In the genomic region with DNA sequence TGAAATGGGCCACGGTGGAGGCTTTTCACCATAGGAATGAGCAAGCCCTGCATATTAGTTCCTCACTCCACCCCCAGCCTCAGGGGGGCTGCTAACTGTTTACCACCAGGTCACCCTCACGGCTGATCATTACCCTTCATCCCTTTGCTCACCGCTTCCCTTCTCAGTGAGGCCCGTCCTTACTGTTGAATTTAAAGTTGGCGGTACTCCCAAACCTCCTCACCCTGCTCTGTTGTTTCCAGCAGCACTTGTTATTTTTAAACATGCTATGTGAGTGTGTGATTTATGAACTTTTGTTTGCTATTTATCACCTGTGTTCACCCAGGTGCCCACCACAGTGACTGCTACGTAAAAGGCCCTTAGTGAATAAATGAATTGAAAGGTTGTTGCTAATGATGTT, we compare ENCODE assay signal across 14 cellular contexts.
DNase-seq lines count a peak whose midpoint lies in the region; ATAC-seq and TF ChIP-seq lines count a peak whose summit lies in the region.
"Had no signal": no experiment of that assay in that cellular context is flagged by ENCODE, and none has a peak within 500 bp of the region (broad histone marks: within the 10 kb centered on the region; RNA-seq: fewer than 3 reads in every experiment).

No MANE protein-coding gene starts in this region.

- POLR2A ChIA-PET in PC-3 (lab: Charles Lee; ENCODE audit: unreplicated experiment): no interaction called here

- H3K27me3 ChIP-seq in PC-3 (ENCODE audit: low read length): no peaks in the 10 kb centered on the region
- H3K27me3 ChIP-seq in left ventricle myocardium inferior (ENCODE audit: low read depth): no peaks in the 10 kb centered on the region
- no peaks in the 10 kb centered on the region for H3K27me3 ChIP-seq in breast epithelium
- H3K27me3 ChIP-seq: MG63 had no signal

- H3K4me3 ChIP-seq in PC-3 (ENCODE audit: low read length) (no peak overlapping the region), left ventricle myocardium inferior (no peak overlapping the region), breast epithelium (no peak overlapping the region)
- H3K4me3 ChIP-seq: GM12878, GM23248, MG63 had no signal

- no peaks in the 10 kb centered on the region for H4K20me1 ChIP-seq in PC-3 (ENCODE audit: low read length)

- no peak for ATAC-seq in PC-3
- no peak for ATAC-seq in stimulated activated naive CD8-positive, alpha-beta T cell treated with anti-CD3 and anti-CD28 coated beads, Interleukin-15, Interleukin-2, amounts not matched to agents 100 U/mL and 50 U/mL, for 24 hours
- ATAC-seq: GM12878 had no signal

- no peak overlapping the region for H2AFZ ChIP-seq in PC-3 (ENCODE audit: low read length)

- DNase-seq in NCI-H1092 treated with DMSO at 0.1 percent for 48 hours (lab: John Stamatoyannopoulos, UW) (peak; percentile 14), NCI-H1092 (lab: John Stamatoyannopoulos, UW) (no peak), ELF-1 (ENCODE audit: low read depth, low spot score) (peak; percentile 20), PC-3 (no peak), left ventricle myocardium inferior (no peak), breast epithelium (ENCODE audit: low spot score in 2 of 2) (no peak), NCI-H1048 (lab: John Stamatoyannopoulos, UW) (no peak)
- DNase-seq in stimulated activated naive CD8-positive, alpha-beta T cell treated with anti-CD3 and anti-CD28 coated beads, Interleukin-15, Interleukin-2, amounts not matched to agents 100 U/mL and 50 U/mL, for 24 hours: no peak
- DNase-seq: Kasumi-1, MG63, NCI-H1694 treated with DMSO at 0.1 percent for 48 hours, NCI-H82 had no signal

- no TSS peak for BruUV-seq in PC-3 (replicated peaks; lab: Mats Ljungman, UMichigan)

- no peak for TF ChIP-seq POLR2A in breast epithelium (IDR thresholded peaks at IDR 0.05)

- CTCF ChIA-PET in PC-3 (lab: Charles Lee): interaction anchor here (0.6 kb wide), 1 partner anchor 208 kb away, joined by 3 read pairs; no protein-coding TSS in a partner anchor

- H3K36me3 ChIP-seq in PC-3 (ENCODE audit: low read depth, low read length): no peaks in the 10 kb centered on the region
- H3K36me3 ChIP-seq in left ventricle myocardium inferior: no peaks in the 10 kb centered on the region
- H3K36me3 ChIP-seq in breast epithelium: no peaks in the 10 kb centered on the region
- H3K36me3 ChIP-seq: MG63 had no signal

- no peak overlapping the region for H3K4me2 ChIP-seq in PC-3 (ENCODE audit: low read length)

- intact Hi-C loops in PC-3 (cut with micrococcal nuclease): no loop called here
- intact Hi-C loops in left ventricle myocardium inferior (cut with micrococcal nuclease): no loop called here
- intact Hi-C loops in breast epithelium (cut with DNase I; ENCODE audit: low total_unique reads): no loop called here

- H3K79me2 ChIP-seq in PC-3 (ENCODE audit: low read length): no peaks in the 10 kb centered on the region

- H3K9me3 ChIP-seq in PC-3 (ENCODE audit: low read length) (no peaks in the 10 kb centered on the region), left ventricle myocardium inferior (replicated peaks) (no peaks in the 10 kb centered on the region), breast epithelium (no peaks in the 10 kb centered on the region)
- H3K9me3 ChIP-seq: MG63 had no signal

- TF ChIP-seq CTCF in PC-3 (conservative IDR thresholded peaks at IDR 0.05; ENCODE audit: low read depth, low read length) (no peak), left ventricle myocardium inferior (IDR thresholded peaks at IDR 0.05; ENCODE audit: borderline replicate concordance) (no peak), breast epithelium (IDR thresholded peaks at IDR 0.05) (no peak)

- no peaks in the 10 kb centered on the region for H3F3A ChIP-seq in PC-3 (ENCODE audit: low read length, unreplicated experiment)

- no peaks in the 10 kb centered on the region for H3K9me2 ChIP-seq in PC-3 (replicated peaks; ENCODE audit: low read length)

- H3K27ac ChIP-seq in PC-3 (ENCODE audit: low read length) (0 out of 2 replicates have a peak overlapping the region, but pooled peaks have one; percentile 33), left ventricle myocardium inferior (replicated peaks) (peak overlapping the region; percentile 42), breast epithelium (no peak overlapping the region)
- H3K27ac ChIP-seq: GM23248 had no signal

- no peak overlapping the region for H3K9ac ChIP-seq in PC-3 (ENCODE audit: low read length)
- H3K9ac ChIP-seq: GM23248 had no signal

- H3K4me1 ChIP-seq in PC-3 (ENCODE audit: insufficient read depth, low read length) (peaks cover 24% of the 10 kb centered on the region), left ventricle myocardium inferior (peaks cover 30% of the 10 kb centered on the region), breast epithelium (no peaks in the 10 kb centered on the region)

Comparison
In these comparisons a context has a peak if more than half of its experiments do, and no peak if none do; other contexts are left out.
1. DNase-seq: peak in NCI-H1092 treated with DMSO at 0.1 percent for 48 hours (single experiment) and ELF-1 (single experiment); none in NCI-H1092 (single experiment), PC-3 (single experiment), left ventricle myocardium inferior (single experiment), breast epithelium (0 of 2), NCI-H1048 (single experiment) and stimulated activated naive CD8-positive, alpha-beta T cell treated with anti-CD3 and anti-CD28 coated beads, Interleukin-15, Interleukin-2, amounts not matched to agents 100 U/mL and 50 U/mL, for 24 hours (single experiment).
2. H3K27ac ChIP-seq: peak in PC-3 (single experiment) and left ventricle myocardium inferior (single experiment); none in breast epithelium (0 of 2).